18 cellular contexts compared by ENCODE assay signal in genomic region chr1:162535501-162535900, GRCh38. TPM values are rescaled to one million over a fixed set of nuclear protein-coding genes. Genes with fewer than 3 reads are reported as not detected.
DNase-seq lines count a peak whose midpoint lies in the region; ATAC-seq and TF ChIP-seq lines count a peak whose summit lies in the region.
"Had no signal": no experiment of that assay in that cellular context is flagged by ENCODE, and none has a peak within 500 bp of the region (broad histone marks: within the 10 kb centered on the region; RNA-seq: fewer than 3 reads in every experiment).

No MANE protein-coding gene starts in this region.

- ATAC-seq in lower lobe of right lung (no peak), HG03280 (IDR thresholded peaks at IDR 0.05; ENCODE audit: unreplicated experiment) (no peak)
- ATAC-seq: K562, Right ventricle myocardium inferior had no signal

- H3K9me3 ChIP-seq in SK-N-MC (ENCODE audit: low read depth, low read length) (no peaks in the 10 kb centered on the region), lower lobe of right lung (no peaks in the 10 kb centered on the region)
- H3K9me3 ChIP-seq: SJSA1 had no signal

- H3K4me1 ChIP-seq in lower lobe of right lung, result peaks cover 5% of the 10 kb centered on the region

- H3K27me3 ChIP-seq in lower lobe of right lung (ENCODE audit: low read depth), result no peaks in the 10 kb centered on the region
- H3K27me3 ChIP-seq: SJSA1 had no signal

- DNase-seq in AG08396 (ENCODE audit: low spot score) (peak; percentile 18), EL (peak; percentile 26), SK-N-MC (ENCODE audit: low read depth, low spot score) (no peak), foreskin fibroblast (peak; percentile 18 to 50), lower lobe of right lung (no peak), NCI-H526 (lab: John Stamatoyannopoulos, UW) (no peak)
- DNase-seq: C1 segment of cervical spinal cord; Calu3; CD8-positive, alpha-beta memory T cell; NCI-H1092; NCI-H2081; NCI-H2171 treated with DMSO at 0.1 percent for 48 hours; NCI-H526 treated with DMSO at 0.1 percent for 48 hours; OCI-M1 had no signal

- H3K27ac ChIP-seq in SK-N-MC (0 out of 2 replicates have a peak overlapping the region, but pooled peaks have one; percentile 12), lower lobe of right lung (no peak overlapping the region)
- H3K27ac ChIP-seq: SJSA1 had no signal

- no peaks in the 10 kb centered on the region; the same call in 1 of the 2 replicates for H3K36me3 ChIP-seq in SK-N-MC (ENCODE audit: insufficient read depth, low read length)
- no peaks in the 10 kb centered on the region for H3K36me3 ChIP-seq in lower lobe of right lung
- H3K36me3 ChIP-seq: SJSA1 had no signal

- H3K9ac ChIP-seq in SK-N-MC (ENCODE audit: insufficient read length), result no peak overlapping the region

- no peak overlapping the region for H3K4me3 ChIP-seq in SK-N-MC
- no peak overlapping the region for H3K4me3 ChIP-seq in foreskin fibroblast (ENCODE audit: low read depth in 1 of 2, low read length in 2 of 2)
- H3K4me3 ChIP-seq in lower lobe of right lung, result no peak overlapping the region
- H3K4me3 ChIP-seq: K562, SJSA1 had no signal

- TF ChIP-seq CTCF in foreskin fibroblast (IDR thresholded peaks at IDR 0.05; ENCODE audit: low read depth, low read length), result no peak
- no peak for TF ChIP-seq CTCF in lower lobe of right lung (IDR thresholded peaks at IDR 0.05)

- intact Hi-C loops in lower lobe of right lung (cut with DNase I), result no loop called here

RNA-seq across cellular contexts. Expression of gene UAP1, which starts 26.0 kb away (rescaled TPM):
- total RNA-seq in lower lobe of right lung, result 29.4 TPM

RNA-seq across cellular contexts. Expression of gene UHMK1, which starts 37.9 kb away (rescaled TPM):
- total RNA-seq in lower lobe of right lung, result 56.4 TPM

Comparison
In these comparisons a context has a peak if more than half of its experiments do, and no peak if none do; other contexts are left out.
1. DNase-seq: peak in AG08396 (single experiment), EL (single experiment) and foreskin fibroblast (2 of 2); none in SK-N-MC (single experiment), lower lobe of right lung (single experiment) and NCI-H526 (0 of 2).